Comparison of ENCODE assay signal across 1 cellular context in genomic region chr11:19722702-19723101, GRCh38.
TF ChIP-seq lines count a peak whose summit lies in the region.

No MANE protein-coding gene starts in this region.

TF ChIP-seq in SK-N-SH, 30 proteins besides CTCF, POLR2A, EP300 and RAD21 (continued from another document):
- TF ChIP-seq, protein P1, sequence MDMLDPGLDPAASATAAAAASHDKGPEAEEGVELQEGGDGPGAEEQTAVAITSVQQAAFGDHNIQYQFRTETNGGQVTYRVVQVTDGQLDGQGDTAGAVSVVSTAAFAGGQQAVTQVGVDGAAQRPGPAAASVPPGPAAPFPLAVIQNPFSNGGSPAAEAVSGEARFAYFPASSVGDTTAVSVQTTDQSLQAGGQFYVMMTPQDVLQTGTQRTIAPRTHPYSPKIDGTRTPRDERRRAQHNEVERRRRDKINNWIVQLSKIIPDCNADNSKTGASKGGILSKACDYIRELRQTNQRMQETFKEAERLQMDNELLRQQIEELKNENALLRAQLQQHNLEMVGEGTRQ (IDR thresholded peaks at IDR 0.05; ENCODE audit: borderline replicate concordance, low read depth, low read length): no peak
- TF ChIP-seq MAX (IDR thresholded peaks at IDR 0.05; ENCODE audit: low read depth) (no peak), ELF1 (IDR thresholded peaks at IDR 0.05) (no peak), TCF12 (IDR thresholded peaks at IDR 0.05) (no peak), FOXJ3 (CRISPR knock-in tag; IDR thresholded peaks at IDR 0.05) (no peak), FOSL2 (IDR thresholded peaks at IDR 0.05; ENCODE audit: borderline replicate concordance, low read depth) (no peak), RFX5 (IDR thresholded peaks at IDR 0.05; ENCODE audit: low read length) (no peak)
- TF ChIP-seq, protein P2, sequence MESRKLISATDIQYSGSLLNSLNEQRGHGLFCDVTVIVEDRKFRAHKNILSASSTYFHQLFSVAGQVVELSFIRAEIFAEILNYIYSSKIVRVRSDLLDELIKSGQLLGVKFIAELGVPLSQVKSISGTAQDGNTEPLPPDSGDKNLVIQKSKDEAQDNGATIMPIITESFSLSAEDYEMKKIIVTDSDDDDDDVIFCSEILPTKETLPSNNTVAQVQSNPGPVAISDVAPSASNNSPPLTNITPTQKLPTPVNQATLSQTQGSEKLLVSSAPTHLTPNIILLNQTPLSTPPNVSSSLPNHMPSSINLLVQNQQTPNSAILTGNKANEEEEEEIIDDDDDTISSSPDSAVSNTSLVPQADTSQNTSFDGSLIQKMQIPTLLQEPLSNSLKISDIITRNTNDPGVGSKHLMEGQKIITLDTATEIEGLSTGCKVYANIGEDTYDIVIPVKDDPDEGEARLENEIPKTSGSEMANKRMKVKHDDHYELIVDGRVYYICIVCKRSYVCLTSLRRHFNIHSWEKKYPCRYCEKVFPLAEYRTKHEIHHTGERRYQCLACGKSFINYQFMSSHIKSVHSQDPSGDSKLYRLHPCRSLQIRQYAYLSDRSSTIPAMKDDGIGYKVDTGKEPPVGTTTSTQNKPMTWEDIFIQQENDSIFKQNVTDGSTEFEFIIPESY (IDR thresholded peaks at IDR 0.05; ENCODE audit: borderline replicate concordance, low read depth): no peak
